Comparison of ENCODE assay signal across 9 cellular contexts in the genomic region with DNA sequence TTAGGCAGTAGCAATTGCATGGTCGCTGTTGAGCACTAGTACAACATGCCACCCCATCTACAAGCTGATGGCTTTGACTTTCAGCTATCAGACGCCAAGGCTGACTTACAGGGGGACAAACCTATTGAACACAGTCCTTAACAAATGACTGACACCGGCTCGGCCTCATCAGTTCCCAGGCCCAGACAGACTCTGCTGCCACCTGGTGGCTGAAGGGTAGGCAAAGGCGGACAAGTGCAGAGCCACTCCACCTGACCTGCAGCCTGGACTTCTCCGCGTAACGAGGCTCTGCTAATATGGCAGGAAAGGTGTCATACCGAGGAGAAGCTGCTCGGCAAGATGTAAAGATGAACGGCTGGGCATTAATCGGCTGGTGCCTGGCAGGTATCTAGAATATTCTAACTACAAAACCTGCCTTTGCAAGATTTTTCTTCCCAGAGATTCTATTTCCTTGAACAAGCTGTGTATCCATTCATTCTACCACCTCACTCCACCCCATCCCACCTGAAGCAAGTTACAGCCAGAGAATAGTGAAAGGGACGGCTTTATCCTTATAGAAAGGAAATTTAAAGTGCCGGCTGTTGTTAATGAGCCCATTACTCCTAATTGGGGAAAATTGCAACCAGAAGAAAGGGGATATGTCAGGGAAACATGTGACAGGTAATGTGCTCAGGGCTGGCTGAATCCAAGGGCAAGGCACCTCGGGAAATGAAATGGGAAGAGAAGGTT.
A peak's percentile ranks its signal among the peaks of the same experiment; 100 is the strongest.
DNase-seq lines count a peak whose midpoint lies in the region; ATAC-seq, FAIRE-seq and TF ChIP-seq lines count a peak whose summit lies in the region.
"Had no signal": no experiment of that assay in that cellular context is flagged by ENCODE, and none has a peak within 500 bp of the region (broad histone marks: within the 10 kb centered on the region; RNA-seq: fewer than 3 reads in every experiment).

No MANE protein-coding gene starts in this region.

- H3K27ac ChIP-seq in aorta (ENCODE audit: low read depth in 1 of 2, low read length in 2 of 2): no peak overlapping the region

- intact Hi-C loops in aorta (cut with DNase I): loop anchor here (2.0 to 5.0 kb wide), 3 partner anchors 279 to 409 kb away; no protein-coding TSS in a partner anchor

- H3K36me3 Mint-ChIP-seq in activated T-cell treated with anti-CD3 and anti-CD28 coated beads, Interleukin-2, amount 50 U/mL, for 24 hours (ENCODE audit: low read depth): peaks cover 7% of the 10 kb centered on the region
- peaks cover 4% of the 10 kb centered on the region for H3K36me3 Mint-ChIP-seq in stimulated activated effector memory CD8-positive, alpha-beta T cell treated with anti-CD3 and anti-CD28 coated beads, Interleukin-12 subunit alpha, Interleukin-12 subunit beta, amount 100 ng/mL, for 72 hours

- H3K27me3 Mint-ChIP-seq in activated T-cell treated with anti-CD3 and anti-CD28 coated beads, Interleukin-2, amount 50 U/mL, for 24 hours: no peaks in the 10 kb centered on the region

- ATAC-seq in HG03432 (IDR thresholded peaks at IDR 0.05; ENCODE audit: unreplicated experiment): peak; percentile 88
- no peak for ATAC-seq in aorta (ENCODE audit: low FRiP score)
- no peak for ATAC-seq in stimulated activated effector memory CD8-positive, alpha-beta T cell treated with anti-CD3 and anti-CD28 coated beads, Interleukin-12 subunit alpha, Interleukin-12 subunit beta, amount 100 ng/mL, for 72 hours

- no peak overlapping the region for H3K4me3 Mint-ChIP-seq in activated T-cell treated with anti-CD3 and anti-CD28 coated beads, Interleukin-2, amount 50 U/mL, for 24 hours
- H3K4me3 Mint-ChIP-seq in stimulated activated effector memory CD8-positive, alpha-beta T cell treated with anti-CD3 and anti-CD28 coated beads, Interleukin-12 subunit alpha, Interleukin-12 subunit beta, amount 100 ng/mL, for 72 hours: no peak overlapping the region
- H3K4me3 Mint-ChIP-seq: dendritic cell treated with granulocyte-macrophage colony-stimulating factor and Interleukin-4, amounts not matched to agents 40 ng/mL and 50 ng/mL, for 4 days had no signal

- no peak overlapping the region for H3K27ac Mint-ChIP-seq in activated T-cell treated with anti-CD3 and anti-CD28 coated beads, Interleukin-2, amount 50 U/mL, for 24 hours
- H3K27ac Mint-ChIP-seq in stimulated activated effector memory CD8-positive, alpha-beta T cell treated with anti-CD3 and anti-CD28 coated beads, Interleukin-12 subunit alpha, Interleukin-12 subunit beta, amount 100 ng/mL, for 72 hours: no peak overlapping the region
- H3K27ac Mint-ChIP-seq: dendritic cell treated with granulocyte-macrophage colony-stimulating factor and Interleukin-4, amounts not matched to agents 40 ng/mL and 50 ng/mL, for 4 days had no signal

- peak; percentile 64 for DNase-seq in GM10266 (ENCODE audit: extremely low spot score)
- peak; percentile 88 for DNase-seq in NCI-H82 (lab: John Stamatoyannopoulos, UW)
- DNase-seq in activated T-cell treated with anti-CD3 and anti-CD28 coated beads, Interleukin-2, amount 50 U/mL, for 24 hours: peak; percentile 72
- peak; percentile 35 to 72 for DNase-seq in frontal cortex (ENCODE audit: low spot score in 2 of 2)
- DNase-seq in pons (ENCODE audit: low spot score): peak; percentile 86
- peak; percentile 82 to 95 for DNase-seq in aorta
- DNase-seq in stimulated activated effector memory CD8-positive, alpha-beta T cell treated with anti-CD3 and anti-CD28 coated beads, Interleukin-12 subunit alpha, Interleukin-12 subunit beta, amount 100 ng/mL, for 72 hours (ENCODE audit: low spot score in 2 of 2): no peak

- no peaks in the 10 kb centered on the region for H3K36me3 ChIP-seq in aorta (ENCODE audit: control insufficient read depth in 1 of 2, insufficient read depth in 2 of 2, low read length in 1 of 2)

- no peaks in the 10 kb centered on the region for H3K9me3 Mint-ChIP-seq in activated T-cell treated with anti-CD3 and anti-CD28 coated beads, Interleukin-2, amount 50 U/mL, for 24 hours
- no peaks in the 10 kb centered on the region for H3K9me3 Mint-ChIP-seq in stimulated activated effector memory CD8-positive, alpha-beta T cell treated with anti-CD3 and anti-CD28 coated beads, Interleukin-12 subunit alpha, Interleukin-12 subunit beta, amount 100 ng/mL, for 72 hours
- H3K9me3 Mint-ChIP-seq: dendritic cell treated with granulocyte-macrophage colony-stimulating factor and Interleukin-4, amounts not matched to agents 40 ng/mL and 50 ng/mL, for 4 days had no signal

- no peaks in the 10 kb centered on the region for H3K27me3 ChIP-seq in aorta (ENCODE audit: control insufficient read depth in 1 of 2, insufficient read depth in 2 of 2, low read length in 1 of 2)

- no peaks in the 10 kb centered on the region for H3K4me1 ChIP-seq in aorta (ENCODE audit: control insufficient read depth in 1 of 2, insufficient read depth in 2 of 2, low read length in 2 of 2)

- FAIRE-seq in frontal cortex (lab: Jason Lieb, UNC): no peak

- 52 to 81% methylated on average over 15 of the region's 15 CpGs for WGBS in aorta, 2 donors

- peaks cover 5% of the 10 kb centered on the region for H3K4me1 Mint-ChIP-seq in activated T-cell treated with anti-CD3 and anti-CD28 coated beads, Interleukin-2, amount 50 U/mL, for 24 hours (ENCODE audit: low read depth)
- no peaks in the 10 kb centered on the region for H3K4me1 Mint-ChIP-seq in stimulated activated effector memory CD8-positive, alpha-beta T cell treated with anti-CD3 and anti-CD28 coated beads, Interleukin-12 subunit alpha, Interleukin-12 subunit beta, amount 100 ng/mL, for 72 hours

- no peaks in the 10 kb centered on the region for H3K9me3 ChIP-seq in aorta (ENCODE audit: control insufficient read depth, low read length)

- TF ChIP-seq CTCF in GM10266 (IDR thresholded peaks at IDR 0.05; ENCODE audit: control insufficient read depth, insufficient read depth, low read depth, missing control alignments): peak; percentile 85

- no peak overlapping the region for H3K4me3 ChIP-seq in aorta (ENCODE audit: low read length in 2 of 2)

Comparison
In these comparisons a context has a peak if more than half of its experiments do, and no peak if none do; other contexts are left out.
1. DNase-seq: peak in GM10266 (single experiment), NCI-H82 (single experiment), activated T-cell treated with anti-CD3 and anti-CD28 coated beads, Interleukin-2, amount 50 U/mL, for 24 hours (single experiment), frontal cortex (2 of 2), pons (single experiment) and aorta (2 of 2); none in stimulated activated effector memory CD8-positive, alpha-beta T cell treated with anti-CD3 and anti-CD28 coated beads, Interleukin-12 subunit alpha, Interleukin-12 subunit beta, amount 100 ng/mL, for 72 hours (0 of 2).